Comparison of ENCODE assay signal across 13 cellular contexts in genomic region chr15:68315495-68316007, GRCh38. TPM values are rescaled to one million over a fixed set of nuclear protein-coding genes. Genes with fewer than 3 reads are reported as not detected.
A peak's percentile ranks its signal among the peaks of the same experiment; 100 is the strongest.
DNase-seq lines count a peak whose midpoint lies in the region; ATAC-seq, FAIRE-seq and TF ChIP-seq lines count a peak whose summit lies in the region.
"Had no signal": no experiment of that assay in that cellular context is flagged by ENCODE, and none has a peak within 500 bp of the region (broad histone marks: within the 10 kb centered on the region; RNA-seq: fewer than 3 reads in every experiment).

No MANE protein-coding gene starts in this region.

- TF ChIP-seq EP300 in K562 (IDR thresholded peaks at IDR 0.05; ENCODE audit: low read length), result no peak

- TF ChIP-seq CTCF in natural killer cell (IDR thresholded peaks at IDR 0.05) (no peak), K562 (IDR thresholded peaks at IDR 0.05 in 2 of 3, conservative IDR thresholded peaks at IDR 0.05 in 1 of 3; ENCODE audit: insufficient read depth in 2 of 3, low read depth in 1 of 3, low read length in 3 of 3) (no peak)

- WGBS in K562 (ENCODE audit: insufficient coverage, low coverage, missing lambda C conversion rate), result 7% methylated on average over 8 of the region's 11 CpGs

- H2AFZ ChIP-seq in K562 (ENCODE audit: low read depth, low read length), result no peak overlapping the region

- H3K27ac ChIP-seq in K562 (ENCODE audit: extremely low read depth, low read depth, low read length), result no peak overlapping the region
- H3K27ac ChIP-seq: breast epithelium, VCaP had no signal

- no peak for ATAC-seq in natural killer cell treated with Interleukin-12 subunit alpha and Interleukin-12 subunit beta and Interleukin-15 and Interleukin-18, amount 100 ng/mL, for 72 hours
- ATAC-seq in natural killer cell (no peak), K562 (no peak), HG03460 (IDR thresholded peaks at IDR 0.05; ENCODE audit: unreplicated experiment) (no peak)

- no peak overlapping the region for H3K4me3 Mint-ChIP-seq in natural killer cell treated with Interleukin-12 subunit alpha and Interleukin-12 subunit beta and Interleukin-15 and Interleukin-18, amount 100 ng/mL, for 72 hours
- H3K4me3 Mint-ChIP-seq in natural killer cell, result no peak overlapping the region

- no peaks in the 10 kb centered on the region for H3K4me1 Mint-ChIP-seq in natural killer cell treated with Interleukin-12 subunit alpha and Interleukin-12 subunit beta and Interleukin-15 and Interleukin-18, amount 100 ng/mL, for 72 hours (ENCODE audit: low read depth in 2 of 2)
- H3K4me1 Mint-ChIP-seq in natural killer cell, result no peaks in the 10 kb centered on the region

- in situ Hi-C loops in K562 (cut with MboI), result no loop called here

- H3K36me3 ChIP-seq in K562 (ENCODE audit: control insufficient read depth, insufficient read depth, low read length), result no peaks in the 10 kb centered on the region
- H3K36me3 ChIP-seq: breast epithelium had no signal

- POLR2A ChIA-PET in K562 (lab: Yijun Ruan, JAX), result interaction anchor here (0.6 to 1.2 kb wide), 3 partner anchors 9 to 1905 kb away, joined by 3 to 4 read pairs (median 3); no protein-coding TSS in a partner anchor

- H3K4me1 ChIP-seq in K562 (replicated peaks in 1 of 2; ENCODE audit: control insufficient read depth in 2 of 2, insufficient read depth in 2 of 2, low read length in 2 of 2), result peaks cover 0 to 5% of the 10 kb centered on the region in 2 experiments; a peak in 2 of 5 replicates
- H3K4me1 ChIP-seq: breast epithelium had no signal

- H3K27me3 ChIP-seq in K562 (ENCODE audit: control insufficient read depth in 2 of 2, insufficient read depth in 2 of 2, low read length in 2 of 2), result peaks cover 18 to 75% of the 10 kb centered on the region in 2 experiments
- H3K27me3 ChIP-seq: breast epithelium had no signal

- H4K20me1 ChIP-seq in K562 (replicated peaks; ENCODE audit: control insufficient read depth, insufficient read depth, low read length), result peaks cover 8% of the 10 kb centered on the region; the same call in 1 of the 2 replicates

- H3K9ac ChIP-seq in K562 (ENCODE audit: insufficient read depth in 1 of 2, low read depth in 2 of 2, low read length in 2 of 2), result no peak overlapping the region
- H3K9ac ChIP-seq: SK-N-SH had no signal

- no peak for TF ChIP-seq RAD21 in K562 (CRISPR knock-in tag; conservative IDR thresholded peaks at IDR 0.05 in 1 of 2, IDR thresholded peaks at IDR 0.05 in 1 of 2)

- BruUV-seq in K562 (replicated peaks; lab: Mats Ljungman, UMichigan), result no TSS peak

- TF ChIP-seq POLR2A in K562 (conservative IDR thresholded peaks at IDR 0.05), result no peak
- TF ChIP-seq POLR2A in H54 (IDR thresholded peaks at IDR 0.05; ENCODE audit: low read depth, low read length), result no peak

- no peaks in the 10 kb centered on the region for H3K9me1 ChIP-seq in K562 (ENCODE audit: control insufficient read depth, insufficient read depth, low read length)

- intact Hi-C loops in natural killer cell (cut with micrococcal nuclease) (no loop called here), K562 (cut with micrococcal nuclease) (no loop called here)

- peak; percentile 51 for DNase-seq in natural killer cell treated with Interleukin-12 subunit alpha and Interleukin-12 subunit beta and Interleukin-15 and Interleukin-18, amount 100 ng/mL, for 72 hours (ENCODE audit: low spot score)
- DNase-seq in natural killer cell, result no peak
- DNase-seq in K562 (ENCODE audit: extremely low read depth in 1 of 4, low spot score in 3 of 4), result no peak
- peak; percentile 47 for DNase-seq in left kidney (ENCODE audit: low read depth, low spot score)
- DNase-seq in EL, result no peak
- DNase-seq in H54 (ENCODE audit: insufficient read length, low spot score), result no peak
- no peak for DNase-seq in activated CD4-positive, alpha-beta T cell treated with anti-CD3 and anti-CD28 coated beads, Interleukin-2, amount 50 U/mL, for 4 hours
- DNase-seq: NCI-H1048, retina had no signal

- H3K27ac Mint-ChIP-seq in natural killer cell treated with Interleukin-12 subunit alpha and Interleukin-12 subunit beta and Interleukin-15 and Interleukin-18, amount 100 ng/mL, for 72 hours, result no peak overlapping the region
- H3K27ac Mint-ChIP-seq in natural killer cell, result no peak overlapping the region

- no peaks in the 10 kb centered on the region for H3K36me3 Mint-ChIP-seq in natural killer cell treated with Interleukin-12 subunit alpha and Interleukin-12 subunit beta and Interleukin-15 and Interleukin-18, amount 100 ng/mL, for 72 hours
- no peaks in the 10 kb centered on the region for H3K36me3 Mint-ChIP-seq in natural killer cell

- no peak overlapping the region for H3K4me3 ChIP-seq in K562
- H3K4me3 ChIP-seq: breast epithelium had no signal

- peaks cover 0 to 3% of the 10 kb centered on the region in 2 donors for H3K27me3 Mint-ChIP-seq in natural killer cell treated with Interleukin-12 subunit alpha and Interleukin-12 subunit beta and Interleukin-15 and Interleukin-18, amount 100 ng/mL, for 72 hours
- peaks cover 0 to 11% of the 10 kb centered on the region in 2 donors for H3K27me3 Mint-ChIP-seq in natural killer cell (ENCODE audit: low read depth in 2 of 2)

- CTCF ChIA-PET in K562 (lab: Yijun Ruan, JAX; ENCODE audit: low intra/inter-chr PET ratio), result no interaction called here

- FAIRE-seq in K562 (lab: Jason Lieb, UNC) (no peak), H54 (lab: Jason Lieb, UNC) (no peak)

- no peaks in the 10 kb centered on the region for H3K79me2 ChIP-seq in K562 (ENCODE audit: control insufficient read depth, insufficient read depth, low read length)

- no peaks in the 10 kb centered on the region for H3K9me3 ChIP-seq in K562 (replicated peaks; ENCODE audit: control insufficient read depth, insufficient read depth, low read depth, low read length)
- H3K9me3 ChIP-seq: breast epithelium, SK-N-SH had no signal

- no peak overlapping the region for H3K4me2 ChIP-seq in K562 (ENCODE audit: insufficient read depth, low read length)
- H3K4me2 ChIP-seq: SK-N-SH had no signal

- H3K9me3 Mint-ChIP-seq in natural killer cell treated with Interleukin-12 subunit alpha and Interleukin-12 subunit beta and Interleukin-15 and Interleukin-18, amount 100 ng/mL, for 72 hours, result no peaks in the 10 kb centered on the region
- no peaks in the 10 kb centered on the region for H3K9me3 Mint-ChIP-seq in natural killer cell

TF ChIP-seq in K562, 482 proteins besides CTCF, POLR2A, EP300 and RAD21:
- no peak for TF ChIP-seq HDAC6 (IDR thresholded peaks at IDR 0.05; ENCODE audit: low read depth, low read length)
- 0 out of 2 replicates have a peak, but pooled peaks have one; percentile 7 for TF ChIP-seq ZBTB7A (IDR thresholded peaks at IDR 0.05; ENCODE audit: borderline replicate concordance, control insufficient read depth, low read depth, low read length)
- no peak for TF ChIP-seq RBM17 (IDR thresholded peaks at IDR 0.05; ENCODE audit: borderline replicate concordance, low read depth, low read length)
- TF ChIP-seq POLR2G (IDR thresholded peaks at IDR 0.05; ENCODE audit: low read depth, low read length), result no peak
- TF ChIP-seq GTF2F1 (IDR thresholded peaks at IDR 0.05; ENCODE audit: low read depth, low read length), result no peak
- no peak for TF ChIP-seq ZBED1 (IDR thresholded peaks at IDR 0.05)

RNA-seq across cellular contexts. Expression of gene FEM1B, which starts 38.0 kb away (rescaled TPM):
- 10 to 100 TPM; 47.9 to 49.7 TPM for total RNA-seq in natural killer cell treated with Interleukin-12 subunit alpha and Interleukin-12 subunit beta and Interleukin-15 and Interleukin-18, amount 100 ng/mL, for 72 hours
- total RNA-seq in natural killer cell (10 to 100 TPM; 57.4 to 73.5 (median 67.9) TPM), K562 (2014; rRNA removed) (18.0 and 19.7 TPM in 2 replicates), K562 (2014; rRNA removed; fragmentation: Illumina TruSeq; extraction: Trizol) (35.3 and 40.3 TPM in 2 replicates), K562 (2015; rRNA removed; fragmentation: Illumina TruSeq; extraction: Trizol) (30.4 and 34.7 TPM in 2 replicates), K562 (2021) (32.2 and 42.1 TPM in 2 replicates)
- total RNA-seq in K562 (2011; cell fraction: chromatin; rRNA removed; ENCODE audit: low replicate concordance), result 56.6 and 67.0 TPM in 2 replicates
- total RNA-seq in K562 (2011; cell fraction: nucleolus; rRNA removed), result 22.5 and 38.2 TPM in 2 replicates
- 31.6 and 32.1 TPM in 2 replicates for total RNA-seq in K562 (2011; cell fraction: nucleoplasm; rRNA removed)
- polyA plus RNA-seq in K562 (2011; rRNA removed) (58.3 and 61.6 TPM in 2 replicates), K562 (2014; fragmentation: Illumina TruSeq; extraction: Trizol) (20.1 and 22.3 TPM in 2 replicates), K562 (2014; fragmentation: Nextera tagmentation; extraction: Ambion mirVana) (1 to 10 TPM; 5.9 to 6.5 TPM), K562 (2014; rRNA removed) (12.0 and 14.0 TPM in 2 replicates)
- polyA plus RNA-seq in K562 (2011; cell fraction: cytosol; rRNA removed), result 24.2 and 31.0 TPM in 2 replicates
- 36.5 and 41.2 TPM in 2 replicates for polyA plus RNA-seq in K562 (2011; cell fraction: nucleus; rRNA removed)
- polyA plus RNA-seq in K562 (2012), result 14.2 and 14.3 TPM in 2 replicates
- polyA minus RNA-seq in K562 (2011; rRNA and poly(A)+ RNA removed), result 182 and 215 TPM in 2 replicates
- 79.5 and 101 TPM in 2 replicates for polyA minus RNA-seq in K562 (2011; cell fraction: cytosol; rRNA and poly(A)+ RNA removed)
- polyA minus RNA-seq in K562 (2011; cell fraction: nucleus; rRNA and poly(A)+ RNA removed), result 19.3 and 38.7 TPM in 2 replicates

Comparison
In these comparisons a context has a peak if more than half of its experiments do, and no peak if none do; other contexts are left out.
1. DNase-seq: peak in natural killer cell treated with Interleukin-12 subunit alpha and Interleukin-12 subunit beta and Interleukin-15 and Interleukin-18, amount 100 ng/mL, for 72 hours (single experiment) and left kidney (single experiment); none in natural killer cell (single experiment), K562 (0 of 4), EL (single experiment), H54 (single experiment) and activated CD4-positive, alpha-beta T cell treated with anti-CD3 and anti-CD28 coated beads, Interleukin-2, amount 50 U/mL, for 4 hours (0 of 2).